Comparison of ENCODE assay signal across 10 cellular contexts in the genomic region with DNA sequence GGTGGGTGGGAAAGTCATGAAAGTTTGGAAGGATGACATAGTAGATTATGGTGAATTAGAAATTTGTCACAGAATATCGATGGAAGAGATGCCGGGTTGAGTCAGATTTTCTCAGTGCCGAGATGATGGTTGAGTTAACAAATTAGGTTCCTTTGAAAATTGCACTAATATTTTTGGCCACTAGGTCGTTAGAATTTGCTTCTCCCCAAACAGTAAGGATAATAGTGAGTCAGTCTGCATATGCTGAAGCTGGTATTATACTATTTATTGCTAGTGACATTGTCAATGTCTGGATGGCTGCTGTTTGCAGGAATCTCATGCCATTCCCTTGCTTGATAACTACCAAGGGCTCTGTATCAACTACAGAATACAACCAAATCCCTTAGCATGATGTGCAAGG. TPM values are rescaled to one million over a fixed set of nuclear protein-coding genes. Genes with fewer than 3 reads are reported as not detected.
A peak's percentile ranks its signal among the peaks of the same experiment; 100 is the strongest.
DNase-seq lines count a peak whose midpoint lies in the region; ATAC-seq, FAIRE-seq and TF ChIP-seq lines count a peak whose summit lies in the region.
"Had no signal": no experiment of that assay in that cellular context is flagged by ENCODE, and none has a peak within 500 bp of the region (broad histone marks: within the 10 kb centered on the region; RNA-seq: fewer than 3 reads in every experiment).

No MANE protein-coding gene starts in this region.

- no peak overlapping the region for H3K27ac Mint-ChIP-seq in T-cell
- H3K27ac Mint-ChIP-seq: memory B cell had no signal

- H3K4ac ChIP-seq in mesenchymal stem cell (ENCODE audit: low read depth in 1 of 2, low read length in 2 of 2) = no peak overlapping the region

- H3K4me3 Mint-ChIP-seq in T-cell = no peak overlapping the region
- H3K4me3 Mint-ChIP-seq: memory B cell had no signal

- no peak for FAIRE-seq in GM12891 (lab: Jason Lieb, UNC)

- 83% methylated on average over 3 of the region's 4 CpGs for WGBS in mesenchymal stem cell

- no peaks in the 10 kb centered on the region for H3K79me2 ChIP-seq in DOHH2 (ENCODE audit: control insufficient read depth, low read length)

- POLR2A ChIA-PET in T-cell (lab: Charles Lee) = no interaction called here

- H2AFZ ChIP-seq in mesenchymal stem cell (ENCODE audit: low read depth, low read length) = no peak overlapping the region

- no peak overlapping the region for H2BK15ac ChIP-seq in mesenchymal stem cell (ENCODE audit: low read depth, poor library complexity, severe bottlenecking)

- no peak overlapping the region for H3K18ac ChIP-seq in mesenchymal stem cell (ENCODE audit: low read depth in 1 of 2, low read length in 2 of 2)

- no peak for TF ChIP-seq POLR2A in GM12891 (IDR thresholded peaks at IDR 0.05; ENCODE audit: low read depth, low read length)

- no peaks in the 10 kb centered on the region for H3K4me1 ChIP-seq in DOHH2 (ENCODE audit: control insufficient read depth, low read length)
- no peaks in the 10 kb centered on the region for H3K4me1 ChIP-seq in mesenchymal stem cell (ENCODE audit: control insufficient read depth, insufficient read depth, low read depth, low read length)

- DNase-seq in HFF-Myc (ENCODE audit: extremely low read depth, low read depth) (peak; percentile 11), mesenchymal stem cell (peak; percentile 9), GM12891 (ENCODE audit: insufficient read length, low spot score) (no peak), amygdala (lab: John Stamatoyannopoulos, UW) (no peak), T-cell (no peak), KG1 (lab: John Stamatoyannopoulos, UW) (no peak)
- DNase-seq: T1000 had no signal

- H2BK120ac ChIP-seq in mesenchymal stem cell (ENCODE audit: low read depth, low read length) = no peak overlapping the region

- H3K23ac ChIP-seq in mesenchymal stem cell (ENCODE audit: low read length in 2 of 2) = no peak overlapping the region

- H3K4me2 ChIP-seq in DOHH2 (ENCODE audit: low read length) = no peak overlapping the region
- H3K4me2 ChIP-seq in mesenchymal stem cell (ENCODE audit: low read length, poor library complexity, severe bottlenecking) = no peak overlapping the region

- no peaks in the 10 kb centered on the region for H3K9me2 ChIP-seq in DOHH2 (replicated peaks; ENCODE audit: control insufficient read depth, low read length)

- ATAC-seq in T-cell (replicated peaks in 1 of 4) = no peak

- no peak overlapping the region for H2BK5ac ChIP-seq in mesenchymal stem cell (ENCODE audit: low read depth, low read length, poor library complexity, severe bottlenecking)

- H3K9ac ChIP-seq in mesenchymal stem cell (ENCODE audit: low read length) = no peak overlapping the region

- H3F3A ChIP-seq in DOHH2 (ENCODE audit: control insufficient read depth, insufficient read depth) = no peaks in the 10 kb centered on the region

- H3K79me1 ChIP-seq in mesenchymal stem cell (replicated peaks; ENCODE audit: low read length, poor library complexity, severe bottlenecking) = no peaks in the 10 kb centered on the region

- H3K27ac ChIP-seq in DOHH2 (ENCODE audit: low read depth, low read length) = no peak overlapping the region
- no peak overlapping the region for H3K27ac ChIP-seq in VCaP
- no peak overlapping the region for H3K27ac ChIP-seq in mesenchymal stem cell (ENCODE audit: low read length, poor library complexity, severe bottlenecking)

- H3K14ac ChIP-seq in mesenchymal stem cell (ENCODE audit: low read length in 2 of 2) = no peak overlapping the region

- H3K9me3 ChIP-seq in DOHH2 (ENCODE audit: control insufficient read depth, insufficient read depth, low read length) (no peaks in the 10 kb centered on the region), mesenchymal stem cell (ENCODE audit: control insufficient read depth, low read length) (no peaks in the 10 kb centered on the region)

- H4K20me1 ChIP-seq in DOHH2 (ENCODE audit: control insufficient read depth, insufficient read depth, low read depth, low read length) = no peaks in the 10 kb centered on the region

- no peak overlapping the region for H2BK12ac ChIP-seq in mesenchymal stem cell (ENCODE audit: low read length in 2 of 2)

- no peaks in the 10 kb centered on the region for H3K9me3 Mint-ChIP-seq in T-cell

- H4K8ac ChIP-seq in mesenchymal stem cell (ENCODE audit: low read length) = no peak overlapping the region

- H2AK5ac ChIP-seq in mesenchymal stem cell (ENCODE audit: low read length, severe bottlenecking) = no peak overlapping the region

- H3K4me3 ChIP-seq in DOHH2 (ENCODE audit: low read length) (no peak overlapping the region), HFF-Myc (replicated peaks; ENCODE audit: low read depth, low read length) (no peak overlapping the region), mesenchymal stem cell (ENCODE audit: insufficient read depth in 1 of 2, low read depth in 1 of 2, low read length in 2 of 2) (no peak overlapping the region)

- TF ChIP-seq CTCF in DOHH2 (IDR thresholded peaks at IDR 0.05; ENCODE audit: low read depth, low read length, poor library complexity, severe bottlenecking) (peak; percentile 64), HFF-Myc (IDR thresholded peaks at IDR 0.05; ENCODE audit: low read depth, low read length, missing control alignments) (no peak), VCaP (conservative IDR thresholded peaks at IDR 0.05) (peak; percentile 36)

- H3K27me3 ChIP-seq in DOHH2 (ENCODE audit: control insufficient read depth, low read length) (peaks cover 15% of the 10 kb centered on the region), mesenchymal stem cell (ENCODE audit: control insufficient read depth in 1 of 2, insufficient read depth in 1 of 2, low read length in 2 of 2) (peaks cover 4 to 17% of the 10 kb centered on the region in 2 experiments)

- H3K27me3 Mint-ChIP-seq in T-cell = peaks cover 37 to 41% of the 10 kb centered on the region in 2 donors

- CTCF ChIA-PET in T-cell (lab: Charles Lee) = no interaction called here

- H3K36me3 ChIP-seq in DOHH2 (ENCODE audit: control insufficient read depth, low read length) (no peaks in the 10 kb centered on the region), mesenchymal stem cell (ENCODE audit: control insufficient read depth in 1 of 2, insufficient read depth in 2 of 2, low read depth in 1 of 2, low read length in 2 of 2) (no peaks in the 10 kb centered on the region)

- no peaks in the 10 kb centered on the region for H3K36me3 Mint-ChIP-seq in T-cell
- H3K36me3 Mint-ChIP-seq: memory B cell had no signal

- H4K91ac ChIP-seq in mesenchymal stem cell (ENCODE audit: low read length) = no peak overlapping the region

- no peaks in the 10 kb centered on the region for H3K4me1 Mint-ChIP-seq in T-cell
- H3K4me1 Mint-ChIP-seq: memory B cell had no signal

TF ChIP-seq in GM12891, 5 proteins besides CTCF, POLR2A, EP300 and RAD21:
- TF ChIP-seq SPI1 (IDR thresholded peaks at IDR 0.05; ENCODE audit: low read depth, low read length) (no peak), TAF1 (IDR thresholded peaks at IDR 0.05; ENCODE audit: low read depth, low read length) (no peak), POU2F2 (IDR thresholded peaks at IDR 0.05; ENCODE audit: low read depth, low read length) (no peak), POLR2AphosphoS5 (IDR thresholded peaks at IDR 0.05; ENCODE audit: low read depth, low read length) (no peak), PAX5 (IDR thresholded peaks at IDR 0.05; ENCODE audit: insufficient read depth, low read length, severe bottlenecking) (no peak)

RNA-seq across cellular contexts. Expression of a gene that starts 37.7 kb away (rescaled TPM):
- polyA plus RNA-seq in mesenchymal stem cell (2013, experiment 1 of 2) = 18.6 TPM
- polyA plus RNA-seq in mesenchymal stem cell (2013, experiment 2 of 2) = 20.8 TPM
- 6.8 TPM for polyA plus RNA-seq in GM12891 (2012; ENCODE audit: low read depth, missing spikeins)
- total RNA-seq in T-cell = 10 to 100 TPM; 23.6 to 38.0 (median 29.0) TPM

Comparison
In these comparisons a context has a peak if more than half of its experiments do, and no peak if none do; other contexts are left out.
1. DNase-seq: peak in HFF-Myc (single experiment) and mesenchymal stem cell (single experiment); none in GM12891 (single experiment), amygdala (0 of 56), T-cell (0 of 34) and KG1 (single experiment).